In genomic region chr2:239025081-239025801, GRCh38 we compare ENCODE assay signal across 11 cellular contexts.
A peak's percentile ranks its signal among the peaks of the same experiment; 100 is the strongest.
DNase-seq lines count a peak whose midpoint lies in the region; ATAC-seq and TF ChIP-seq lines count a peak whose summit lies in the region.
"Had no signal": no experiment of that assay in that cellular context is flagged by ENCODE, and none has a peak within 500 bp of the region (broad histone marks: within the 10 kb centered on the region; RNA-seq: fewer than 3 reads in every experiment).

No MANE protein-coding gene starts in this region.

- POLR2A ChIA-PET in BJ (lab: Charles Lee), result interaction anchor here (0.6 kb wide), 1 partner anchor 164 kb away, joined by 16 read pairs; no protein-coding TSS in a partner anchor

- peaks cover 9% of the 10 kb centered on the region for H3K4me1 Mint-ChIP-seq in neural crest cell
- H3K4me1 Mint-ChIP-seq: CD8-positive, alpha-beta memory T cell had no signal

- no peak overlapping the region for H3K4me3 Mint-ChIP-seq in neural crest cell
- H3K4me3 Mint-ChIP-seq: CD8-positive, alpha-beta memory T cell had no signal

- peak; percentile 52 for DNase-seq in BJ (ENCODE audit: low read depth)
- DNase-seq in OCI-M1 (lab: John Stamatoyannopoulos, UW), result peak; percentile 3
- peak; percentile 58 for DNase-seq in epithelial cell of esophagus (ENCODE audit: low read depth)
- DNase-seq in neural crest cell (ENCODE audit: low read depth, low spot score), result no peak
- no peak for DNase-seq in CD1c-positive myeloid dendritic cell (ENCODE audit: extremely low spot score)
- DNase-seq in activated CD4-positive, alpha-beta T cell treated with anti-CD3 and anti-CD28 coated beads, Interleukin-2, amount 50 U/mL, for 48 hours, result no peak
- DNase-seq: CD8-positive, alpha-beta memory T cell; NCI-H526 had no signal

- H3K4me3 ChIP-seq in BJ (ENCODE audit: low read depth, low read length), result no peak overlapping the region
- H3K4me3 ChIP-seq in epithelial cell of esophagus (ENCODE audit: low read length), result no peak overlapping the region
- H3K4me3 ChIP-seq: coronary artery had no signal

- H3K36me3 ChIP-seq in BJ (ENCODE audit: control insufficient read depth, insufficient read depth, low read length), result no peaks in the 10 kb centered on the region

- no peak for ATAC-seq in GM18870 (IDR thresholded peaks at IDR 0.05; ENCODE audit: unreplicated experiment)
- no peak for ATAC-seq in GM21723 (IDR thresholded peaks at IDR 0.05; ENCODE audit: unreplicated experiment)

- H3K36me3 Mint-ChIP-seq in neural crest cell (ENCODE audit: low read depth), result no peaks in the 10 kb centered on the region
- H3K36me3 Mint-ChIP-seq: CD8-positive, alpha-beta memory T cell had no signal

- peaks cover 2% of the 10 kb centered on the region for H3K27me3 ChIP-seq in BJ (ENCODE audit: control insufficient read depth, insufficient read depth, low read length)

- TF ChIP-seq CTCF in BJ (IDR thresholded peaks at IDR 0.05; ENCODE audit: insufficient read depth, low read depth, low read length) (no peak), epithelial cell of esophagus (IDR thresholded peaks at IDR 0.05; ENCODE audit: insufficient read depth, low read depth, low read length, missing control alignments) (no peak), neural crest cell (conservative IDR thresholded peaks at IDR 0.05) (no peak)

- no peaks in the 10 kb centered on the region for H3K27me3 Mint-ChIP-seq in neural crest cell (ENCODE audit: low read depth)

- H3K9me3 Mint-ChIP-seq in neural crest cell, result no peaks in the 10 kb centered on the region
- H3K9me3 Mint-ChIP-seq: CD8-positive, alpha-beta memory T cell had no signal

- H3K27ac Mint-ChIP-seq in neural crest cell (ENCODE audit: unreplicated experiment), result peak overlapping the region; percentile 71
- H3K27ac Mint-ChIP-seq: CD8-positive, alpha-beta memory T cell had no signal

- CTCF ChIA-PET in BJ (lab: Yijun Ruan, JAX), result no interaction called here

Comparison
In these comparisons a context has a peak if more than half of its experiments do, and no peak if none do; other contexts are left out.
1. DNase-seq: peak in BJ (single experiment), OCI-M1 (single experiment) and epithelial cell of esophagus (single experiment); none in neural crest cell (single experiment), CD1c-positive myeloid dendritic cell (single experiment) and activated CD4-positive, alpha-beta T cell treated with anti-CD3 and anti-CD28 coated beads, Interleukin-2, amount 50 U/mL, for 48 hours (0 of 2).